9 cellular contexts compared by ENCODE assay signal in genomic region chr2:240588006-240588655, GRCh38. TPM values are rescaled to one million over a fixed set of nuclear protein-coding genes. Genes with fewer than 3 reads are reported as not detected.
A peak's percentile ranks its signal among the peaks of the same experiment; 100 is the strongest.
DNase-seq lines count a peak whose midpoint lies in the region; ATAC-seq, FAIRE-seq and TF ChIP-seq lines count a peak whose summit lies in the region.
"Had no signal": no experiment of that assay in that cellular context is flagged by ENCODE, and none has a peak within 500 bp of the region (broad histone marks: within the 10 kb centered on the region; RNA-seq: fewer than 3 reads in every experiment).

No MANE protein-coding gene starts in this region.

- H3K79me2 ChIP-seq in hepatocyte, result peaks cover 71% of the 10 kb centered on the region

- no peaks in the 10 kb centered on the region for H3K9me3 Mint-ChIP-seq in activated T-helper 2 cell treated with anti-CD3 and anti-CD28 coated beads, Interferon-gamma antibody, Interleukin-2, Interleukin-4, amounts not matched to agents 10 μg/mL and 5 μg/mL and 100 μg/mL, durations not matched to agents 14 hours and 24 hours and 36 hours
- no peaks in the 10 kb centered on the region for H3K9me3 Mint-ChIP-seq in stimulated activated memory B cell treated with anti-CD40 and anti-IgM and Interleukin-4, amounts not matched to agents 10 μg/mL and 1 μg/mL and 100 μg/mL, for 72 hours

- no peak for TF ChIP-seq CTCF in hepatocyte (IDR thresholded peaks at IDR 0.05; ENCODE audit: poor library complexity)
- TF ChIP-seq CTCF in thyroid gland (IDR thresholded peaks at IDR 0.05), result no peak

- ATAC-seq in stimulated activated memory B cell treated with anti-CD40 and anti-IgM and Interleukin-4, amounts not matched to agents 10 μg/mL and 1 μg/mL and 100 μg/mL, for 72 hours, result no peak

- H3K36me3 ChIP-seq in HUES6 (ENCODE audit: control insufficient read depth, insufficient read depth, low read length) (peaks cover 34% of the 10 kb centered on the region), hepatocyte (replicated peaks; ENCODE audit: insufficient read depth, low read depth) (no peaks in the 10 kb centered on the region), thyroid gland (peaks cover 3 to 13% of the 10 kb centered on the region in 2 donors)

- intact Hi-C loops in activated T-helper 2 cell treated with anti-CD3 and anti-CD28 coated beads, Interferon-gamma antibody, Interleukin-2, Interleukin-4, amounts not matched to agents 10 μg/mL and 5 μg/mL and 100 μg/mL, durations not matched to agents 14 hours and 24 hours and 36 hours (cut with micrococcal nuclease), result no loop called here
- intact Hi-C loops in thyroid gland (cut with DNase I), result no loop called here

- H3K4me3 Mint-ChIP-seq in activated T-helper 2 cell treated with anti-CD3 and anti-CD28 coated beads, Interferon-gamma antibody, Interleukin-2, Interleukin-4, amounts not matched to agents 10 μg/mL and 5 μg/mL and 100 μg/mL, durations not matched to agents 14 hours and 24 hours and 36 hours (ENCODE audit: low read depth), result peak overlapping the region; percentile 92
- H3K4me3 Mint-ChIP-seq in stimulated activated memory B cell treated with anti-CD40 and anti-IgM and Interleukin-4, amounts not matched to agents 10 μg/mL and 1 μg/mL and 100 μg/mL, for 72 hours, result peak overlapping the region; percentile 89

- peak overlapping the region; percentile 82 for H3K4me2 ChIP-seq in hepatocyte

- peaks cover 18% of the 10 kb centered on the region for H3K4me1 ChIP-seq in HUES6 (ENCODE audit: control insufficient read depth, insufficient read depth, low read length)
- peaks cover 21% of the 10 kb centered on the region for H3K4me1 ChIP-seq in hepatocyte (ENCODE audit: insufficient read depth)
- peaks cover 26 to 32% of the 10 kb centered on the region in 2 donors for H3K4me1 ChIP-seq in thyroid gland

- H2AFZ ChIP-seq in hepatocyte, result no peak overlapping the region

- WGBS in hepatocyte (ENCODE audit: low lambda C conversion rate, missing lambda C conversion rate), result 86% methylated on average over 10 of the region's 10 CpGs
- 74 to 83% methylated on average over 10 of the region's 10 CpGs for WGBS in thyroid gland, 2 donors

- H3K27ac Mint-ChIP-seq in activated T-helper 2 cell treated with anti-CD3 and anti-CD28 coated beads, Interferon-gamma antibody, Interleukin-2, Interleukin-4, amounts not matched to agents 10 μg/mL and 5 μg/mL and 100 μg/mL, durations not matched to agents 14 hours and 24 hours and 36 hours, result peak overlapping the region; percentile 34
- H3K27ac Mint-ChIP-seq in stimulated activated memory B cell treated with anti-CD40 and anti-IgM and Interleukin-4, amounts not matched to agents 10 μg/mL and 1 μg/mL and 100 μg/mL, for 72 hours, result peak overlapping the region; percentile 94

- H3K27me3 ChIP-seq in HUES6 (ENCODE audit: control insufficient read depth, insufficient read depth, low read length), result no peaks in the 10 kb centered on the region
- H3K27me3 ChIP-seq in hepatocyte, result no peaks in the 10 kb centered on the region
- H3K27me3 ChIP-seq in thyroid gland, result no peaks in the 10 kb centered on the region

- TF ChIP-seq POLR2A in thyroid gland (IDR thresholded peaks at IDR 0.05), result no peak

- FAIRE-seq in HTR-8/SVneo (lab: Jason Lieb, UNC), result no peak
- FAIRE-seq: TTC549 had no signal

- no peaks in the 10 kb centered on the region for H3K9me3 ChIP-seq in HUES6 (ENCODE audit: control insufficient read depth, insufficient read depth, low read depth, low read length)
- no peaks in the 10 kb centered on the region for H3K9me3 ChIP-seq in hepatocyte (ENCODE audit: low read depth)
- no peaks in the 10 kb centered on the region for H3K9me3 ChIP-seq in thyroid gland

- H3K27me3 Mint-ChIP-seq in activated T-helper 2 cell treated with anti-CD3 and anti-CD28 coated beads, Interferon-gamma antibody, Interleukin-2, Interleukin-4, amounts not matched to agents 10 μg/mL and 5 μg/mL and 100 μg/mL, durations not matched to agents 14 hours and 24 hours and 36 hours (ENCODE audit: low read depth), result no peaks in the 10 kb centered on the region
- no peaks in the 10 kb centered on the region for H3K27me3 Mint-ChIP-seq in stimulated activated memory B cell treated with anti-CD40 and anti-IgM and Interleukin-4, amounts not matched to agents 10 μg/mL and 1 μg/mL and 100 μg/mL, for 72 hours

- no peak overlapping the region for H3K9ac ChIP-seq in HUES6 (ENCODE audit: low read length)

- H3K9me2 ChIP-seq in hepatocyte (replicated peaks; ENCODE audit: insufficient read depth), result no peaks in the 10 kb centered on the region

- no peak for DNase-seq in activated T-helper 2 cell treated with anti-CD3 and anti-CD28 coated beads, Interferon-gamma antibody, Interleukin-2, Interleukin-4, amounts not matched to agents 10 μg/mL and 5 μg/mL and 100 μg/mL, durations not matched to agents 14 hours and 24 hours and 36 hours (ENCODE audit: low spot score)
- DNase-seq in hepatocyte (ENCODE audit: low spot score) (no peak), thyroid gland (no peak), HTR-8/SVneo (ENCODE audit: insufficient read length, low spot score) (no peak), LoVo (ENCODE audit: low spot score) (no peak)
- DNase-seq: stimulated activated CD4-positive, alpha-beta T cell treated with anti-CD3 and anti-CD28 coated beads, Interleukin-15, amount 100 ng/mL, for 24 hours had no signal

- peaks cover 5% of the 10 kb centered on the region for H4K20me1 ChIP-seq in hepatocyte (ENCODE audit: insufficient read depth, poor library complexity, severe bottlenecking)

- peaks cover 26% of the 10 kb centered on the region for H3K36me3 Mint-ChIP-seq in activated T-helper 2 cell treated with anti-CD3 and anti-CD28 coated beads, Interferon-gamma antibody, Interleukin-2, Interleukin-4, amounts not matched to agents 10 μg/mL and 5 μg/mL and 100 μg/mL, durations not matched to agents 14 hours and 24 hours and 36 hours (ENCODE audit: low read depth)
- H3K36me3 Mint-ChIP-seq in stimulated activated memory B cell treated with anti-CD40 and anti-IgM and Interleukin-4, amounts not matched to agents 10 μg/mL and 1 μg/mL and 100 μg/mL, for 72 hours, result peaks cover 17% of the 10 kb centered on the region

- H3K4me1 Mint-ChIP-seq in activated T-helper 2 cell treated with anti-CD3 and anti-CD28 coated beads, Interferon-gamma antibody, Interleukin-2, Interleukin-4, amounts not matched to agents 10 μg/mL and 5 μg/mL and 100 μg/mL, durations not matched to agents 14 hours and 24 hours and 36 hours (ENCODE audit: low read depth), result peaks cover 27% of the 10 kb centered on the region
- H3K4me1 Mint-ChIP-seq in stimulated activated memory B cell treated with anti-CD40 and anti-IgM and Interleukin-4, amounts not matched to agents 10 μg/mL and 1 μg/mL and 100 μg/mL, for 72 hours, result peaks cover 55% of the 10 kb centered on the region

- H3K27ac ChIP-seq in HUES6 (ENCODE audit: low read depth, low read length) (no peak overlapping the region), hepatocyte (no peak overlapping the region), thyroid gland (no peak overlapping the region)

- H3K4me3 ChIP-seq in HUES6 (ENCODE audit: low read depth, low read length), result peak overlapping the region; percentile 78
- no peak overlapping the region for H3K4me3 ChIP-seq in hepatocyte
- no peak overlapping the region for H3K4me3 ChIP-seq in thyroid gland (replicated peaks in 1 of 3)

RNA-seq across cellular contexts. Expression of gene CAPN10, which starts 1.6 kb away (rescaled TPM):
- 49.6 and 51.1 TPM in 2 replicates for total RNA-seq in activated T-helper 2 cell treated with anti-CD3 and anti-CD28 coated beads, Interferon-gamma antibody, Interleukin-2, Interleukin-4, amounts not matched to agents 10 μg/mL and 5 μg/mL and 100 μg/mL, durations not matched to agents 14 hours and 24 hours and 36 hours
- 19.1 and 24.2 TPM in 2 replicates for total RNA-seq in hepatocyte
- polyA plus RNA-seq in hepatocyte, result 28.8 and 42.6 TPM in 2 replicates
- 10 to 100 TPM; 19.3 to 25.3 (median 21.7) TPM for total RNA-seq in thyroid gland

RNA-seq across cellular contexts. Expression of gene RNPEPL1, which starts 19.8 kb away (rescaled TPM):
- total RNA-seq in activated T-helper 2 cell treated with anti-CD3 and anti-CD28 coated beads, Interferon-gamma antibody, Interleukin-2, Interleukin-4, amounts not matched to agents 10 μg/mL and 5 μg/mL and 100 μg/mL, durations not matched to agents 14 hours and 24 hours and 36 hours, result 67.3 and 71.3 TPM in 2 replicates
- 36.9 and 46.3 TPM in 2 replicates for total RNA-seq in hepatocyte
- 57.2 and 58.1 TPM in 2 replicates for polyA plus RNA-seq in hepatocyte
- 10 to 100 TPM; 20.0 to 45.5 (median 37.3) TPM for total RNA-seq in thyroid gland

RNA-seq across cellular contexts. Expression of gene DUSP28, which starts 28.0 kb away (rescaled TPM):
- 4.8 and 6.5 TPM in 2 replicates for total RNA-seq in activated T-helper 2 cell treated with anti-CD3 and anti-CD28 coated beads, Interferon-gamma antibody, Interleukin-2, Interleukin-4, amounts not matched to agents 10 μg/mL and 5 μg/mL and 100 μg/mL, durations not matched to agents 14 hours and 24 hours and 36 hours
- total RNA-seq in hepatocyte (4.6 and 4.8 TPM in 2 replicates), thyroid gland (10 to 100 TPM in 1 of 4 donors, 1 to 10 TPM in 3; 6.6 to 12.5 (median 9.2) TPM)
- 6.3 and 6.8 TPM in 2 replicates for polyA plus RNA-seq in hepatocyte

RNA-seq across cellular contexts. Expression of gene ANKMY1, which starts 30.3 kb away (rescaled TPM):
- total RNA-seq in activated T-helper 2 cell treated with anti-CD3 and anti-CD28 coated beads, Interferon-gamma antibody, Interleukin-2, Interleukin-4, amounts not matched to agents 10 μg/mL and 5 μg/mL and 100 μg/mL, durations not matched to agents 14 hours and 24 hours and 36 hours, result 23.7 and 25.1 TPM in 2 replicates
- total RNA-seq in hepatocyte (6.7 and 9.2 TPM in 2 replicates), thyroid gland (10 to 100 TPM; 17.4 to 24.7 (median 21.0) TPM)
- polyA plus RNA-seq in hepatocyte, result 7.8 and 11.1 TPM in 2 replicates

RNA-seq across cellular contexts. Expression of gene GPR35, which starts 37.1 kb away (rescaled TPM):
- total RNA-seq in activated T-helper 2 cell treated with anti-CD3 and anti-CD28 coated beads, Interferon-gamma antibody, Interleukin-2, Interleukin-4, amounts not matched to agents 10 μg/mL and 5 μg/mL and 100 μg/mL, durations not matched to agents 14 hours and 24 hours and 36 hours, result 24.9 and 27.4 TPM in 2 replicates
- 14.7 and 17.3 TPM in 2 replicates for total RNA-seq in hepatocyte
- polyA plus RNA-seq in hepatocyte, result 10.1 and 10.5 TPM in 2 replicates
- total RNA-seq in thyroid gland, result 1 to 10 TPM in 2 of 4 donors, under 1 TPM in 2; 0.29 to 1.7 (median 1.0) TPM
